Comparison of ENCODE assay signal across 15 cellular contexts in the genomic region with DNA sequence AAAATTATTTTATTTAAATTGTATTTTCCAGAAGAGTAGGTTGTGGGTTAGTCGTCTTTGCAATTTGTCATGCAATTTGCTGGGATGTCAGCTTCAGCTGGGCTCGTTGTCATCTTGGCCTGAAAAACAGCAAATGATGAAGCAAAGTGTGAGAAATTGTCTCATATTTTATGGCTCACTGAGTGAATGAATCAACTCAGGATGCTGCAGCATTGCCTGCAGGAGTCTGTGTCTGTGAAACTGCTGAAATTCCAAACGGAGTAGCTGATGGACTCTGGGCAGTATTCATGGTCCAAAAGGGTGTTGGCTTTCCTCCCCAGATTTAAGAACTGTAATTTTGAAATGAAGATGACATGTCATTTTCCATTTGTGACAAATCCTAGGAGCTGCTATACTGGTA. TPM values are rescaled to one million over a fixed set of nuclear protein-coding genes. Genes with fewer than 3 reads are reported as not detected.
DNase-seq lines count a peak whose midpoint lies in the region; ATAC-seq, FAIRE-seq and TF ChIP-seq lines count a peak whose summit lies in the region.
"Had no signal": no experiment of that assay in that cellular context is flagged by ENCODE, and none has a peak within 500 bp of the region (broad histone marks: within the 10 kb centered on the region; RNA-seq: fewer than 3 reads in every experiment).

No MANE protein-coding gene starts in this region.

- ATAC-seq in HG03520 (IDR thresholded peaks at IDR 0.05; ENCODE audit: unreplicated experiment), result no peak
- ATAC-seq: Panc1, T-helper 17 cell had no signal

- no peak for TF ChIP-seq RAD21 in neural cell (conservative IDR thresholded peaks at IDR 0.05)

- no peaks in the 10 kb centered on the region for H3K9me3 Mint-ChIP-seq in Caco-2 (ENCODE audit: unreplicated experiment)
- H3K9me3 Mint-ChIP-seq: neural progenitor cell had no signal

- dilution Hi-C loops in endothelial cell of umbilical vein (cut with MboI; ENCODE audit: extremely low pct_ligation_motif_present, low sequenced_read_pairs), result no loop called here

- no peaks in the 10 kb centered on the region for H3K4me1 Mint-ChIP-seq in Caco-2 (ENCODE audit: low read depth, unreplicated experiment)
- H3K4me1 Mint-ChIP-seq: neural progenitor cell, T-helper 17 cell had no signal

- FAIRE-seq in endothelial cell of umbilical vein (lab: Jason Lieb, UNC), result peak; percentile 12

- no peak overlapping the region for H3K4me3 Mint-ChIP-seq in Caco-2 (ENCODE audit: unreplicated experiment)
- H3K4me3 Mint-ChIP-seq: neural progenitor cell, T-helper 17 cell had no signal

- TF ChIP-seq POLR2A in endothelial cell of umbilical vein (IDR thresholded peaks at IDR 0.05; ENCODE audit: low read depth, low read length), result no peak

- CTCF ChIA-PET in endothelial cell of umbilical vein (lab: Charles Lee), result interaction anchor here (0.8 to 1.1 kb wide), 2 partner anchors 22 to 84 kb away, joined by 3 read pairs; no protein-coding TSS in a partner anchor
- CTCF ChIA-PET in Caco-2 (lab: Charles Lee), result no interaction called here

- no peak overlapping the region for H3K27ac Mint-ChIP-seq in Caco-2 (ENCODE audit: unreplicated experiment)
- H3K27ac Mint-ChIP-seq: neural progenitor cell, T-helper 17 cell had no signal

- H3K27ac ChIP-seq in endothelial cell of umbilical vein (ENCODE audit: insufficient read depth, low read depth, low read length) (peak overlapping the region; percentile 2), neural cell (ENCODE audit: low read length) (no peak overlapping the region)
- H3K27ac ChIP-seq: epithelial cell of prostate, neural progenitor cell had no signal

- POLR2A ChIA-PET in endothelial cell of umbilical vein (lab: Charles Lee) (no interaction called here), Caco-2 (lab: Charles Lee) (no interaction called here)

- H3K27me3 Mint-ChIP-seq in Caco-2 (ENCODE audit: insufficient read depth, unreplicated experiment), result peaks cover 8% of the 10 kb centered on the region

- intact Hi-C loops in endothelial cell of umbilical vein (cut with micrococcal nuclease), result loop anchor here (2.0 to 5.0 kb wide), 4 partner anchors 39 to 330 kb away; no protein-coding TSS in a partner anchor
- intact Hi-C loops in Caco-2 (cut with micrococcal nuclease; ENCODE audit: unreplicated experiment), result no loop called here

- H3K79me2 ChIP-seq in endothelial cell of umbilical vein (ENCODE audit: control insufficient read depth, insufficient read depth, low read length) (no peaks in the 10 kb centered on the region), neural cell (replicated peaks; ENCODE audit: insufficient read depth, low read length) (no peaks in the 10 kb centered on the region)

- H4K20me1 ChIP-seq in endothelial cell of umbilical vein (replicated peaks; ENCODE audit: control insufficient read depth, extremely low read depth, insufficient read depth, low read length), result no peaks in the 10 kb centered on the region
- no peaks in the 10 kb centered on the region for H4K20me1 ChIP-seq in neural cell (ENCODE audit: insufficient read depth)

- no peaks in the 10 kb centered on the region for H3K9me2 ChIP-seq in neural cell (ENCODE audit: insufficient read depth, low read length)

- BruUV-seq in endothelial cell of umbilical vein (replicated peaks; lab: Mats Ljungman, UMichigan) (no TSS peak), Caco-2 (replicated peaks; lab: Mats Ljungman, UMichigan) (no TSS peak)

- H3K9me3 ChIP-seq in endothelial cell of umbilical vein (replicated peaks; ENCODE audit: control insufficient read depth, insufficient read depth, low read length) (no peaks in the 10 kb centered on the region), neural cell (ENCODE audit: low read length) (no peaks in the 10 kb centered on the region), Caco-2 (no peaks in the 10 kb centered on the region)
- H3K9me3 ChIP-seq: BE2C had no signal

- H3K27me3 ChIP-seq in endothelial cell of umbilical vein (ENCODE audit: control insufficient read depth in 2 of 2, insufficient read depth in 2 of 2, low read length in 2 of 2), result no peaks in the 10 kb centered on the region
- H3K27me3 ChIP-seq in neural cell (ENCODE audit: insufficient read depth, low read depth, low read length), result no peaks in the 10 kb centered on the region
- H3K27me3 ChIP-seq in Caco-2 (replicated peaks; ENCODE audit: control insufficient read depth, insufficient read depth, low read length), result no peaks in the 10 kb centered on the region
- H3K27me3 ChIP-seq: BE2C, neural progenitor cell had no signal

- H3F3A ChIP-seq in neural cell (ENCODE audit: insufficient read depth, low read length, poor library complexity, severe bottlenecking), result no peaks in the 10 kb centered on the region

- H3K9ac ChIP-seq in endothelial cell of umbilical vein (replicated peaks; ENCODE audit: extremely low read depth, insufficient read depth, low read length) (no peak overlapping the region), neural cell (ENCODE audit: low read length) (no peak overlapping the region)
- H3K9ac ChIP-seq: neural progenitor cell had no signal

- H2AFZ ChIP-seq in endothelial cell of umbilical vein (ENCODE audit: low read depth, low read length) (no peak overlapping the region), neural cell (ENCODE audit: low read depth, low read length) (no peak overlapping the region)
- H2AFZ ChIP-seq: neural progenitor cell had no signal

- peak; percentile 40 for TF ChIP-seq EP300 in neural cell (conservative IDR thresholded peaks at IDR 0.05; ENCODE audit: poor library complexity, severe bottlenecking)

- no peak for TF ChIP-seq CTCF in endothelial cell of umbilical vein (IDR thresholded peaks at IDR 0.05; ENCODE audit: extremely low read depth in 1 of 2, insufficient read depth in 1 of 2, low read depth in 1 of 2, low read length in 2 of 2)
- TF ChIP-seq CTCF in neural cell (IDR thresholded peaks at IDR 0.05; ENCODE audit: poor library complexity, severe bottlenecking), result no peak
- TF ChIP-seq CTCF in Caco-2 (IDR thresholded peaks at IDR 0.05; ENCODE audit: insufficient read depth in 1 of 2, low read depth in 1 of 2, low read length in 1 of 2, severe bottlenecking in 1 of 2, unreplicated experiment in 1 of 2), result no peak

- H3K4me3 ChIP-seq in endothelial cell of umbilical vein (replicated peaks in 1 of 3; ENCODE audit: insufficient read depth in 1 of 3, low read depth in 1 of 3, low read length in 3 of 3) (no peak overlapping the region), neural cell (ENCODE audit: low read length) (no peak overlapping the region), Caco-2 (ENCODE audit: low read depth, low read length) (no peak overlapping the region)
- H3K4me3 ChIP-seq: neural progenitor cell had no signal

- no peaks in the 10 kb centered on the region for H3K9me1 ChIP-seq in endothelial cell of umbilical vein (replicated peaks; ENCODE audit: control insufficient read depth, extremely low read depth, insufficient read depth, low read length)

- no peaks in the 10 kb centered on the region for H3K36me3 Mint-ChIP-seq in Caco-2 (ENCODE audit: insufficient read depth, unreplicated experiment)
- H3K36me3 Mint-ChIP-seq: neural progenitor cell had no signal

- H3K4me1 ChIP-seq in endothelial cell of umbilical vein (ENCODE audit: control insufficient read depth, extremely low read depth, insufficient read depth, low read length), result peaks cover 33% of the 10 kb centered on the region
- no peaks in the 10 kb centered on the region for H3K4me1 ChIP-seq in Caco-2
- H3K4me1 ChIP-seq: BE2C, neural progenitor cell had no signal

- H3K4me2 ChIP-seq in endothelial cell of umbilical vein (ENCODE audit: insufficient read depth, low read length), result no peak overlapping the region
- no peak overlapping the region for H3K4me2 ChIP-seq in neural cell (ENCODE audit: low read length)
- H3K4me2 ChIP-seq: neural progenitor cell had no signal

- H3K36me3 ChIP-seq in endothelial cell of umbilical vein (ENCODE audit: control insufficient read depth in 2 of 2, extremely low read depth in 1 of 2, insufficient read depth in 2 of 2, low read length in 2 of 2) (no peaks in the 10 kb centered on the region), neural cell (ENCODE audit: insufficient read depth, low read length) (no peaks in the 10 kb centered on the region), Caco-2 (ENCODE audit: control insufficient read depth, insufficient read depth, low read length) (no peaks in the 10 kb centered on the region)
- H3K36me3 ChIP-seq: BE2C, neural progenitor cell had no signal

- DNase-seq in Ammon's horn (ENCODE audit: low spot score) (peak; percentile 6), LHCN-M2 (ENCODE audit: low read depth) (peak; percentile 70), endothelial cell of umbilical vein (ENCODE audit: low read depth, low spot score) (peak; percentile 46), NCI-H2171 (lab: John Stamatoyannopoulos, UW) (no peak), Caco-2 (no peak)
- no peak for DNase-seq in stimulated activated CD4-positive, alpha-beta T cell treated with anti-CD3 and anti-CD28 coated beads, Interleukin-4, amount 100 ng/mL, for 4 hours
- DNase-seq: BE2C, NCI-H187, NCI-H524, T-helper 17 cell had no signal

TF ChIP-seq in neural cell, 6 proteins besides CTCF, POLR2A, EP300 and RAD21 (continues in another document):
- no peak for TF ChIP-seq TAF1 (IDR thresholded peaks at IDR 0.05; ENCODE audit: low read depth)

RNA-seq across cellular contexts. Expression of gene CXCL8, which starts 37.2 kb away (rescaled TPM):
- total RNA-seq in LHCN-M2 (2014; rRNA removed) (3.2 and 5.9 TPM in 2 replicates), endothelial cell of umbilical vein (5.2 and 12.6 TPM in 2 replicates), Caco-2 (2022) (0.18 TPM in 1 of 2 replicates, not detected in the other)
- polyA plus RNA-seq in LHCN-M2 (2012), result 30.8 TPM
- polyA plus RNA-seq in endothelial cell of umbilical vein (3.4 and 6.4 TPM in 2 replicates), neural cell (not detected in 2 replicates)
- 13.7 and 15.1 TPM in 2 replicates for polyA plus RNA-seq in endothelial cell of umbilical vein (2011; cell fraction: cytosol; rRNA removed)
- polyA plus RNA-seq in endothelial cell of umbilical vein (2011; cell fraction: nucleus; rRNA removed), result 15.6 and 21.3 TPM in 2 replicates
- 35.7 and 56.4 TPM in 2 replicates for polyA plus RNA-seq in endothelial cell of umbilical vein (2012)
- polyA minus RNA-seq in endothelial cell of umbilical vein (18.1 and 19.6 TPM in 2 replicates), neural cell (not detected in 2 replicates)
- 6.1 TPM for polyA minus RNA-seq in endothelial cell of umbilical vein (2011; cell fraction: cytosol; rRNA and poly(A)+ RNA removed)
- polyA minus RNA-seq in endothelial cell of umbilical vein (2011; cell fraction: nucleus; rRNA and poly(A)+ RNA removed), result 14.4 and 30.7 TPM in 2 replicates

RNA-seq across cellular contexts. Expression of gene CXCL6, which starts 58.9 kb away (rescaled TPM):
- total RNA-seq in LHCN-M2 (2014; rRNA removed), result 0.34 and 0.58 TPM in 2 replicates
- polyA plus RNA-seq in LHCN-M2 (2012), result 0.61 TPM
- 0.25 and 1.2 TPM in 2 replicates for total RNA-seq in endothelial cell of umbilical vein
- polyA plus RNA-seq in endothelial cell of umbilical vein, result 0.78 and 0.81 TPM in 2 replicates
- 0.59 and 1.0 TPM in 2 replicates for polyA plus RNA-seq in endothelial cell of umbilical vein (2011; cell fraction: cytosol; rRNA removed)
- polyA plus RNA-seq in endothelial cell of umbilical vein (2011; cell fraction: nucleus; rRNA removed), result 0.32 and 0.43 TPM in 2 replicates
- polyA plus RNA-seq in endothelial cell of umbilical vein (2012), result 3.5 and 4.3 TPM in 2 replicates
- polyA minus RNA-seq in endothelial cell of umbilical vein, result 0.19 TPM in 1 of 2 replicates, not detected in the other
- polyA minus RNA-seq in endothelial cell of umbilical vein (2011; cell fraction: cytosol; rRNA and poly(A)+ RNA removed), result not detected
- not detected in 2 replicates for polyA minus RNA-seq in endothelial cell of umbilical vein (2011; cell fraction: nucleus; rRNA and poly(A)+ RNA removed)
- polyA plus RNA-seq in neural cell, result not detected in 2 replicates
- not detected in 2 replicates for polyA minus RNA-seq in neural cell
- not detected in 2 replicates for total RNA-seq in Caco-2 (2022)
- total RNA-seq: T-helper 17 cell had no signal

Comparison
In these comparisons a context has a peak if more than half of its experiments do, and no peak if none do; other contexts are left out.
1. DNase-seq: peak in Ammon's horn (single experiment), LHCN-M2 (single experiment) and endothelial cell of umbilical vein (single experiment); none in NCI-H2171 (single experiment), stimulated activated CD4-positive, alpha-beta T cell treated with anti-CD3 and anti-CD28 coated beads, Interleukin-4, amount 100 ng/mL, for 4 hours (0 of 2) and Caco-2 (0 of 2).